ENCODE assay signal across 11 cellular contexts in genomic region chr6:160791459-160791858, GRCh38.
DNase-seq lines count a peak whose midpoint lies in the region; ATAC-seq and TF ChIP-seq lines count a peak whose summit lies in the region.
"Had no signal": no experiment of that assay in that cellular context is flagged by ENCODE, and none has a peak within 500 bp of the region (broad histone marks: within the 10 kb centered on the region; RNA-seq: fewer than 3 reads in every experiment).

No MANE protein-coding gene starts in this region.

- peaks cover 0 to 86% (median 4%) of the 10 kb centered on the region in 3 donors for H3K4me1 ChIP-seq in esophagus squamous epithelium
- H3K4me1 ChIP-seq in spleen: no peaks in the 10 kb centered on the region
- H3K4me1 ChIP-seq: pancreas had no signal

- TF ChIP-seq POLR2A in esophagus squamous epithelium (IDR thresholded peaks at IDR 0.05): no peak
- TF ChIP-seq POLR2A in spleen (IDR thresholded peaks at IDR 0.05): no peak

- DNase-seq in esophagus squamous epithelium (lab: John Stamatoyannopoulos, UW): no peak
- DNase-seq in stimulated activated CD8-positive, alpha-beta memory T cell treated with anti-CD3 and anti-CD28 coated beads, Interleukin-4, amount 100 ng/mL, for 48 hours: no peak
- no peak for DNase-seq in spleen
- no peak for DNase-seq in stimulated activated CD4-positive, alpha-beta T cell treated with anti-CD3 and anti-CD28 coated beads, Interleukin-4, amount 100 ng/mL, for 4 hours
- DNase-seq: DMS 273 treated with DMSO at 0.1 percent for 48 hours, NCI-H2227 treated with DMSO at 0.1 percent for 48 hours, pancreas, SK-N-SH had no signal

- intact Hi-C loops in esophagus squamous epithelium (cut with DNase I) (no loop called here), spleen (cut with DNase I; ENCODE audit: low total_unique reads) (no loop called here)

- WGBS in esophagus squamous epithelium, 2 donors: 50 to 51% methylated on average over 6 of the region's 6 CpGs
- WGBS in spleen, 5 donors: 61 to 83% (median 79%) methylated on average over 6 of the region's 6 CpGs

- peak; percentile 83 for ATAC-seq in GM18907 (IDR thresholded peaks at IDR 0.05; ENCODE audit: unreplicated experiment)
- peak; percentile 79 for ATAC-seq in GM21528 (IDR thresholded peaks at IDR 0.05; ENCODE audit: low FRiP score, unreplicated experiment)
- peak; percentile 62 for ATAC-seq in HG03280 (IDR thresholded peaks at IDR 0.05; ENCODE audit: unreplicated experiment)
- ATAC-seq: pancreas had no signal

- H3K9me3 ChIP-seq in esophagus squamous epithelium (no peaks in the 10 kb centered on the region), spleen (peaks cover 0 to 5% (median 1%) of the 10 kb centered on the region in 8 donors)
- H3K9me3 ChIP-seq: pancreas, SK-N-SH had no signal

- H3K27ac ChIP-seq in esophagus squamous epithelium (peak overlapping the region; percentile 56 to 86 (median 82)), spleen (no peak overlapping the region)
- H3K27ac ChIP-seq: pancreas had no signal

- TF ChIP-seq CTCF in esophagus squamous epithelium (IDR thresholded peaks at IDR 0.05) (no peak), spleen (IDR thresholded peaks at IDR 0.05 in 8 of 11, conservative IDR thresholded peaks at IDR 0.05 in 3 of 11) (no peak)

- H3K27me3 ChIP-seq in esophagus squamous epithelium (no peaks in the 10 kb centered on the region), spleen (replicated peaks in 1 of 7) (no peaks in the 10 kb centered on the region)
- H3K27me3 ChIP-seq: pancreas had no signal

- no peaks in the 10 kb centered on the region for H3K36me3 ChIP-seq in esophagus squamous epithelium
- H3K36me3 ChIP-seq in spleen: no peaks in the 10 kb centered on the region
- H3K36me3 ChIP-seq: pancreas had no signal

- H3K4me3 ChIP-seq in esophagus squamous epithelium: no peak overlapping the region
- no peak overlapping the region for H3K4me3 ChIP-seq in spleen
- H3K4me3 ChIP-seq: pancreas had no signal

Comparison
In these comparisons a context has a peak if more than half of its experiments do, and no peak if none do; other contexts are left out.
1. H3K27ac ChIP-seq: peak in esophagus squamous epithelium (4 of 4); none in spleen (0 of 8).
2. Peak in every context shown above with its lines, with median percentiles within 50 percentile points of each other: ATAC-seq.